Comparison of ENCODE assay signal across 23 cellular contexts in genomic region chr6:42762338-42762929, GRCh38. TPM values are rescaled to one million over a fixed set of nuclear protein-coding genes. Genes with fewer than 3 reads are reported as not detected.
"Had no signal": no experiment of that assay in that cellular context is flagged by ENCODE, and none has a peak within 500 bp of the region (broad histone marks: within the 10 kb centered on the region; RNA-seq: fewer than 3 reads in every experiment).

No MANE protein-coding gene starts in this region.

- H3K4me1 ChIP-seq: breast epithelium, lower lobe of right lung, upper lobe of right lung had no signal

- H3K27me3 Mint-ChIP-seq: activated naive CD4-positive, alpha-beta T cell treated with anti-CD3 and anti-CD28 coated beads, Interleukin-2, amount 50 U/mL, for 24 hours; naive thymus-derived CD4-positive, alpha-beta T cell; stimulated activated naive B cell treated with anti-CD40 and anti-IgM and Interleukin-4, amounts not matched to agents 10 μg/mL and 1 μg/mL and 100 μg/mL, for 72 hours; T-cell had no signal

- H3K27ac ChIP-seq: breast epithelium, coronary artery, esophagus squamous epithelium, gastrocnemius medialis, lower lobe of right lung, thoracic aorta, upper lobe of right lung had no signal

- H3K27ac Mint-ChIP-seq: stimulated activated naive B cell treated with anti-CD40 and anti-IgM and Interleukin-4, amounts not matched to agents 10 μg/mL and 1 μg/mL and 100 μg/mL, for 72 hours; T-cell; WTC11 had no signal

- DNase-seq: activated gamma-delta T cell treated with Interleukin-2 at 50 U/mL for 16 hours; activated T-cell treated with anti-CD3 and anti-CD28 coated beads, Interleukin-2, amount 50 U/mL, for 1 hour; esophagus squamous epithelium; gastrocnemius medialis; hypothalamus; islet precursor cell; lower lobe of right lung; mesendoderm; naive thymus-derived CD4-positive, alpha-beta T cell; occipital lobe; stimulated activated CD4-positive, alpha-beta T cell treated with anti-CD3 and anti-CD28 coated beads, Interleukin-2, amount 100 ng/mL, for 48 hours; stimulated activated CD8-positive, alpha-beta memory T cell treated with anti-CD3 and anti-CD28 coated beads, Interleukin-4, amount 100 ng/mL, for 48 hours; stimulated activated naive B cell treated with anti-CD40 and anti-IgM and Interleukin-4, amounts not matched to agents 10 μg/mL and 1 μg/mL and 100 μg/mL, for 72 hours; T-cell; T-helper 9 cell; upper lobe of right lung had no signal

- H3K4me3 ChIP-seq: breast epithelium, coronary artery, esophagus squamous epithelium, gastrocnemius medialis, lower lobe of right lung, thoracic aorta, upper lobe of right lung had no signal

- H3K9me3 ChIP-seq: breast epithelium, esophagus squamous epithelium, gastrocnemius medialis, lower lobe of right lung, thoracic aorta, upper lobe of right lung had no signal

- H3K27me3 ChIP-seq: breast epithelium, esophagus squamous epithelium, gastrocnemius medialis, upper lobe of right lung had no signal

- H3K9me3 Mint-ChIP-seq: activated naive CD4-positive, alpha-beta T cell treated with anti-CD3 and anti-CD28 coated beads, Interleukin-2, amount 50 U/mL, for 24 hours; neural crest cell; stimulated activated naive B cell treated with anti-CD40 and anti-IgM and Interleukin-4, amounts not matched to agents 10 μg/mL and 1 μg/mL and 100 μg/mL, for 72 hours; T-cell; WTC11 had no signal

- H3K36me3 Mint-ChIP-seq: WTC11 had no signal

- H3K4me3 Mint-ChIP-seq: activated naive CD4-positive, alpha-beta T cell treated with anti-CD3 and anti-CD28 coated beads, Interleukin-2, amount 50 U/mL, for 24 hours; naive thymus-derived CD4-positive, alpha-beta T cell; neural crest cell; stimulated activated naive B cell treated with anti-CD40 and anti-IgM and Interleukin-4, amounts not matched to agents 10 μg/mL and 1 μg/mL and 100 μg/mL, for 72 hours; T-cell; WTC11 had no signal

- H3K36me3 ChIP-seq: breast epithelium, gastrocnemius medialis had no signal

- ATAC-seq: gastrocnemius medialis; lower lobe of right lung; naive thymus-derived CD4-positive, alpha-beta T cell; sciatic nerve; stimulated activated naive B cell treated with anti-CD40 and anti-IgM and Interleukin-4, amounts not matched to agents 10 μg/mL and 1 μg/mL and 100 μg/mL, for 72 hours; T-cell; upper lobe of right lung; WTC11 had no signal

RNA-seq across cellular contexts. Expression of gene PRPH2, which starts 40.0 kb away (rescaled TPM):
- total RNA-seq: naive thymus-derived CD4-positive, alpha-beta T cell; neural crest cell had no signal
